In genomic region chr7:158284617-158285382, GRCh38 we compare ENCODE assay signal across 16 cellular contexts.
DNase-seq lines count a peak whose midpoint lies in the region; ATAC-seq, FAIRE-seq and TF ChIP-seq lines count a peak whose summit lies in the region.
"Had no signal": no experiment of that assay in that cellular context is flagged by ENCODE, and none has a peak within 500 bp of the region (broad histone marks: within the 10 kb centered on the region; RNA-seq: fewer than 3 reads in every experiment).

No MANE protein-coding gene starts in this region.

- no peaks in the 10 kb centered on the region for H3K79me2 ChIP-seq in osteoblast (ENCODE audit: insufficient read depth, low read length)

- no peak for TF ChIP-seq POLR2A in vagina (IDR thresholded peaks at IDR 0.05)

- ATAC-seq in mucosa of descending colon (no peak), GM21619 (IDR thresholded peaks at IDR 0.05; ENCODE audit: unreplicated experiment) (no peak)

- intact Hi-C loops in cardiac septum (cut with DNase I), result no loop called here
- intact Hi-C loops in left ventricle myocardium inferior (cut with micrococcal nuclease), result no loop called here
- intact Hi-C loops in colonic mucosa (cut with DNase I), result no loop called here
- intact Hi-C loops in vagina (cut with DNase I), result no loop called here
- intact Hi-C loops in mucosa of descending colon (cut with DNase I, micrococcal nuclease), result no loop called here

- no peak overlapping the region for H3K9ac ChIP-seq in colonic mucosa (ENCODE audit: low read depth in 2 of 2, low read length in 2 of 2)
- H3K9ac ChIP-seq: BLaER1 had no signal

- H2AFZ ChIP-seq in osteoblast (ENCODE audit: low read length), result no peak overlapping the region

- no peak for TF ChIP-seq CTCF in left ventricle myocardium inferior (IDR thresholded peaks at IDR 0.05; ENCODE audit: borderline replicate concordance)
- no peak for TF ChIP-seq CTCF in colonic mucosa (IDR thresholded peaks at IDR 0.05)
- no peak for TF ChIP-seq CTCF in osteoblast (IDR thresholded peaks at IDR 0.05; ENCODE audit: extremely low read depth, low read depth, low read length)
- TF ChIP-seq CTCF in vagina (IDR thresholded peaks at IDR 0.05), result no peak
- no peak for TF ChIP-seq CTCF in mucosa of descending colon (IDR thresholded peaks at IDR 0.05)

- peaks cover 5% of the 10 kb centered on the region for H3K36me3 ChIP-seq in left ventricle myocardium inferior
- no peaks in the 10 kb centered on the region for H3K36me3 ChIP-seq in colonic mucosa
- no peaks in the 10 kb centered on the region for H3K36me3 ChIP-seq in osteoblast (ENCODE audit: insufficient read depth, low read length)
- H3K36me3 ChIP-seq in vagina, result no peaks in the 10 kb centered on the region
- no peaks in the 10 kb centered on the region for H3K36me3 ChIP-seq in mucosa of descending colon (ENCODE audit: low read depth)

- peaks cover 14% of the 10 kb centered on the region for H3K27me3 ChIP-seq in left ventricle myocardium inferior (ENCODE audit: low read depth)
- H3K27me3 ChIP-seq in colonic mucosa, result no peaks in the 10 kb centered on the region
- no peaks in the 10 kb centered on the region for H3K27me3 ChIP-seq in osteoblast (ENCODE audit: insufficient read depth, low read length)
- no peaks in the 10 kb centered on the region for H3K27me3 ChIP-seq in vagina
- H3K27me3 ChIP-seq: BLaER1 had no signal

- H3K9me3 ChIP-seq in left ventricle myocardium inferior (replicated peaks) (peaks cover 48% of the 10 kb centered on the region), colonic mucosa (no peaks in the 10 kb centered on the region), osteoblast (ENCODE audit: low read depth, low read length) (peaks cover 3% of the 10 kb centered on the region), vagina (no peaks in the 10 kb centered on the region), mucosa of descending colon (peaks cover 22% of the 10 kb centered on the region)

- H3K27ac ChIP-seq in left ventricle myocardium inferior (replicated peaks), result no peak overlapping the region
- no peak overlapping the region for H3K27ac ChIP-seq in colonic mucosa
- H3K27ac ChIP-seq in osteoblast (ENCODE audit: low read depth, low read length), result no peak overlapping the region
- H3K27ac ChIP-seq in vagina, result no peak overlapping the region
- H3K27ac ChIP-seq: BLaER1 had no signal

- no peak for FAIRE-seq in RCC 7860 (lab: Jason Lieb, UNC)
- FAIRE-seq: GM12892 had no signal

- H3K4me1 ChIP-seq in left ventricle myocardium inferior, result no peaks in the 10 kb centered on the region
- H3K4me1 ChIP-seq in colonic mucosa, result no peaks in the 10 kb centered on the region
- no peaks in the 10 kb centered on the region for H3K4me1 ChIP-seq in osteoblast (ENCODE audit: insufficient read depth, low read length)
- H3K4me1 ChIP-seq in vagina, result no peaks in the 10 kb centered on the region
- no peaks in the 10 kb centered on the region for H3K4me1 ChIP-seq in mucosa of descending colon (ENCODE audit: low read depth)
- H3K4me1 ChIP-seq: BLaER1 had no signal

- H3K4me3 ChIP-seq in left ventricle myocardium inferior, result no peak overlapping the region
- no peak overlapping the region for H3K4me3 ChIP-seq in colonic mucosa
- no peak overlapping the region for H3K4me3 ChIP-seq in osteoblast (ENCODE audit: insufficient read depth, low read length)
- no peak overlapping the region for H3K4me3 ChIP-seq in vagina
- H3K4me3 ChIP-seq in mucosa of descending colon, result no peak overlapping the region
- H3K4me3 ChIP-seq: BLaER1 had no signal

- H4K20me1 ChIP-seq in osteoblast (ENCODE audit: insufficient read depth, low read length), result no peaks in the 10 kb centered on the region
- H4K20me1 ChIP-seq: BLaER1 had no signal

- H3K4me2 ChIP-seq in osteoblast (ENCODE audit: insufficient read depth, low read length), result no peak overlapping the region
- H3K4me2 ChIP-seq: BLaER1 had no signal

- DNase-seq in cardiac septum (ENCODE audit: low spot score) (peak; percentile 57), left ventricle myocardium inferior (no peak), colonic mucosa (peak; percentile 11), osteoblast (ENCODE audit: insufficient read length, low spot score, missing footprints) (peak; percentile 59), vagina (ENCODE audit: extremely low spot score in 2 of 2) (peak; percentile 52 to 69), RCC 7860 (ENCODE audit: low spot score) (no peak), mucosa of descending colon (no peak)
- DNase-seq: GF-D8, HCEC 1CT, MV-4-11, NCI-H187 treated with DMSO at 0.1 percent for 48 hours, NCI-H69, SHP77 treated with DMSO at 0.1 percent for 48 hours had no signal

Comparison
In these comparisons a context has a peak if more than half of its experiments do, and no peak if none do; other contexts are left out.
1. DNase-seq: peak in cardiac septum (single experiment), colonic mucosa (single experiment), osteoblast (single experiment) and vagina (2 of 2); none in left ventricle myocardium inferior (single experiment), RCC 7860 (single experiment) and mucosa of descending colon (0 of 3).